8 cellular contexts compared by ENCODE assay signal in the genomic region with DNA sequence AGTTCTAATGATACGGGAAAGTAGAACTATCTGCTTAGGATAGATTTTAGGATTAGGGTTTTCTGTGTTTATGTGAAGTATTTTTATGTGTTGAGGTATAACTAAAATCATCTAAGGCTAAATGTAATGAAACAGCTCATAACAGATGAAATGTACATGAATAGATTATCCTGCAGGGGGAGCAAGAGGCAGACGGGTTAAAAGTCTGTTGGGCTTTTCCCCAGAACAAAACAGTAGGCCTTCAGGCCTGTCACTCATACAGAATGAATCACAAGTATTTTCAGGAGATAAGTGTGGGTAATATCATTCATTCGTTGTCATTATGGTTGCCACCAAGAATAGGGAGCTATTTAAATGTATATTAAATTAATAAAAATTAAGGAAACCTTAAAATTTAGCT.
A peak's percentile ranks its signal among the peaks of the same experiment; 100 is the strongest.
DNase-seq lines count a peak whose midpoint lies in the region; ATAC-seq and TF ChIP-seq lines count a peak whose summit lies in the region.

No MANE protein-coding gene starts in this region.

- peak; percentile 86 for ATAC-seq in GM18868 (IDR thresholded peaks at IDR 0.05; ENCODE audit: unreplicated experiment)

- H3K9me3 Mint-ChIP-seq in activated CD4-positive, alpha-beta T cell treated with anti-CD3 and anti-CD28 coated beads, Interleukin-2, amount 10 ng/mL, durations not matched to agents 7 days and 5 days = no peaks in the 10 kb centered on the region

- peaks cover 3% of the 10 kb centered on the region for H3K4me1 Mint-ChIP-seq in activated CD4-positive, alpha-beta T cell treated with anti-CD3 and anti-CD28 coated beads, Interleukin-2, amount 10 ng/mL, durations not matched to agents 7 days and 5 days

- no peaks in the 10 kb centered on the region for H3K9me3 ChIP-seq in BE2C
- H3K9me3 ChIP-seq in MG63 = no peaks in the 10 kb centered on the region

- no peak overlapping the region for H3K4me3 Mint-ChIP-seq in activated CD4-positive, alpha-beta T cell treated with anti-CD3 and anti-CD28 coated beads, Interleukin-2, amount 10 ng/mL, durations not matched to agents 7 days and 5 days

- H3K27ac Mint-ChIP-seq in activated CD4-positive, alpha-beta T cell treated with anti-CD3 and anti-CD28 coated beads, Interleukin-2, amount 10 ng/mL, durations not matched to agents 7 days and 5 days = no peak overlapping the region

- no peak overlapping the region for H3K4me3 ChIP-seq in BE2C (ENCODE audit: low read depth, low read length)
- no peak overlapping the region for H3K4me3 ChIP-seq in MG63
- H3K4me3 ChIP-seq in fibroblast of villous mesenchyme (ENCODE audit: low read depth, low read length) = no peak overlapping the region

- CTCF ChIA-PET in activated CD4-positive, alpha-beta T cell treated with anti-CD3 and anti-CD28 coated beads, Interleukin-2, amount 10 ng/mL, durations not matched to agents 7 days and 5 days (lab: Charles Lee) = interaction anchor here (0.8 to 2.2 kb wide), 10 partner anchors 10 to 543 kb away, joined by 3 to 9 read pairs (median 4); no protein-coding TSS in a partner anchor

- peaks cover 71% of the 10 kb centered on the region for H3K36me3 Mint-ChIP-seq in activated CD4-positive, alpha-beta T cell treated with anti-CD3 and anti-CD28 coated beads, Interleukin-2, amount 10 ng/mL, durations not matched to agents 7 days and 5 days (ENCODE audit: low read depth)

- no peaks in the 10 kb centered on the region for H3K36me3 ChIP-seq in BE2C
- peaks cover 44% of the 10 kb centered on the region for H3K36me3 ChIP-seq in MG63

- DNase-seq in BE2C (peak; percentile 10), MG63 (peak; percentile 10), fibroblast of villous mesenchyme (ENCODE audit: low read depth) (peak; percentile 68), pons (ENCODE audit: low spot score) (peak; percentile 43), NCI-H1436 (lab: John Stamatoyannopoulos, UW) (no peak)
- DNase-seq in activated CD4-positive, alpha-beta T cell treated with anti-CD3 and anti-CD28 coated beads, Interleukin-2, amount 10 ng/mL, durations not matched to agents 7 days and 5 days = peak; percentile 47
- DNase-seq in activated CD8-positive, alpha-beta memory T cell treated with anti-CD3 and anti-CD28 coated beads for 24 hours = no peak

- no peaks in the 10 kb centered on the region for H3K27me3 Mint-ChIP-seq in activated CD4-positive, alpha-beta T cell treated with anti-CD3 and anti-CD28 coated beads, Interleukin-2, amount 10 ng/mL, durations not matched to agents 7 days and 5 days

- no peaks in the 10 kb centered on the region for H3K4me1 ChIP-seq in BE2C

- POLR2A ChIA-PET in activated CD4-positive, alpha-beta T cell treated with anti-CD3 and anti-CD28 coated beads, Interleukin-2, amount 10 ng/mL, durations not matched to agents 7 days and 5 days (lab: Charles Lee) = no interaction called here

- no peaks in the 10 kb centered on the region for H3K27me3 ChIP-seq in BE2C
- no peaks in the 10 kb centered on the region for H3K27me3 ChIP-seq in MG63

- TF ChIP-seq CTCF in BE2C (IDR thresholded peaks at IDR 0.05; ENCODE audit: low read depth, low read length) = peak; percentile 55
- peak; percentile 63 for TF ChIP-seq CTCF in fibroblast of villous mesenchyme (IDR thresholded peaks at IDR 0.05; ENCODE audit: insufficient read depth, low read depth, low read length)

Comparison
In these comparisons a context has a peak if more than half of its experiments do, and no peak if none do; other contexts are left out.
1. DNase-seq: peak in BE2C (single experiment), MG63 (single experiment), activated CD4-positive, alpha-beta T cell treated with anti-CD3 and anti-CD28 coated beads, Interleukin-2, amount 10 ng/mL, durations not matched to agents 7 days and 5 days (single experiment), fibroblast of villous mesenchyme (single experiment) and pons (single experiment); none in activated CD8-positive, alpha-beta memory T cell treated with anti-CD3 and anti-CD28 coated beads for 24 hours (single experiment) and NCI-H1436 (single experiment).